In genomic region chr3:13648744-13649096, GRCh38 we compare ENCODE assay signal across 5 cellular contexts.
"Had no signal": no experiment of that assay in that cellular context is flagged by ENCODE, and none has a peak within 500 bp of the region (broad histone marks: within the 10 kb centered on the region; RNA-seq: fewer than 3 reads in every experiment).

No MANE protein-coding gene starts in this region.

- H3K4me1 ChIP-seq: pancreas had no signal

- H3K36me3 ChIP-seq: breast epithelium, esophagus squamous epithelium, heart left ventricle, pancreas had no signal

- FAIRE-seq: pancreas had no signal

- H3K9me3 ChIP-seq: breast epithelium, esophagus squamous epithelium, heart left ventricle, pancreas, testis had no signal

- DNase-seq: esophagus squamous epithelium had no signal

- H3K27me3 ChIP-seq: pancreas, testis had no signal

- H3K4me3 ChIP-seq: esophagus squamous epithelium, pancreas, testis had no signal

- H3K27ac ChIP-seq: breast epithelium, esophagus squamous epithelium, heart left ventricle, pancreas, testis had no signal
